Comparison of ENCODE assay signal across 25 cellular contexts in genomic region chr5:36377192-36377591, GRCh38.
"Had no signal": no experiment of that assay in that cellular context is flagged by ENCODE, and none has a peak within 500 bp of the region (broad histone marks: within the 10 kb centered on the region; RNA-seq: fewer than 3 reads in every experiment).

No MANE protein-coding gene starts in this region.

- H3K4me3 ChIP-seq: esophagus squamous epithelium, gastrocnemius medialis, heart right ventricle, left lung, lower lobe of right lung, mucosa of descending colon had no signal

- H3K9me3 ChIP-seq: esophagus squamous epithelium, gastrocnemius medialis, heart right ventricle, left lung, lower lobe of right lung, mucosa of descending colon had no signal

- H3K27ac ChIP-seq: epithelial cell of prostate, esophagus squamous epithelium, gastrocnemius medialis, heart right ventricle, left lung, lower lobe of right lung had no signal

- H3K27me3 Mint-ChIP-seq: naive B cell had no signal

- H3K4me3 Mint-ChIP-seq: dendritic cell treated with granulocyte-macrophage colony-stimulating factor and Interleukin-4, amounts not matched to agents 40 ng/mL and 50 ng/mL, for 4 days; effector memory CD8-positive, alpha-beta T cell; endodermal cell; mesothelial cell of epicardium; naive B cell had no signal

- H3K4me1 Mint-ChIP-seq: mesothelial cell of epicardium had no signal

- FAIRE-seq: endometrium, islet of Langerhans, keratinocyte had no signal

- H3K27me3 ChIP-seq: esophagus squamous epithelium, gastrocnemius medialis, left lung had no signal

- H3K4me1 ChIP-seq: gastrocnemius medialis had no signal

- H3K36me3 Mint-ChIP-seq: mesothelial cell of epicardium, naive B cell had no signal

- H3K9me3 Mint-ChIP-seq: dendritic cell treated with granulocyte-macrophage colony-stimulating factor and Interleukin-4, amounts not matched to agents 40 ng/mL and 50 ng/mL, for 4 days; effector memory CD8-positive, alpha-beta T cell; mesothelial cell of epicardium; naive B cell had no signal

- H3K36me3 ChIP-seq: esophagus squamous epithelium, gastrocnemius medialis, heart right ventricle, left lung, lower lobe of right lung had no signal

- H3K27ac Mint-ChIP-seq: dendritic cell treated with granulocyte-macrophage colony-stimulating factor and Interleukin-4, amounts not matched to agents 40 ng/mL and 50 ng/mL, for 4 days; effector memory CD8-positive, alpha-beta T cell; endodermal cell; mesothelial cell of epicardium had no signal

- DNase-seq: cortex of kidney; effector CD8-positive, alpha-beta T cell; effector memory CD8-positive, alpha-beta T cell; endodermal cell; erythroblast; esophagus squamous epithelium; foreskin fibroblast; foreskin melanocyte; gastrocnemius medialis; glutamatergic neuron; heart right ventricle; hippocampal formation; left cardiac atrium; left lung; left ventricle myocardium superior; lower lobe of right lung; mesenchymal stem cell; mucosa of descending colon; naive B cell had no signal
